Comparison of ENCODE assay signal across 1 cellular context in the genomic region with DNA sequence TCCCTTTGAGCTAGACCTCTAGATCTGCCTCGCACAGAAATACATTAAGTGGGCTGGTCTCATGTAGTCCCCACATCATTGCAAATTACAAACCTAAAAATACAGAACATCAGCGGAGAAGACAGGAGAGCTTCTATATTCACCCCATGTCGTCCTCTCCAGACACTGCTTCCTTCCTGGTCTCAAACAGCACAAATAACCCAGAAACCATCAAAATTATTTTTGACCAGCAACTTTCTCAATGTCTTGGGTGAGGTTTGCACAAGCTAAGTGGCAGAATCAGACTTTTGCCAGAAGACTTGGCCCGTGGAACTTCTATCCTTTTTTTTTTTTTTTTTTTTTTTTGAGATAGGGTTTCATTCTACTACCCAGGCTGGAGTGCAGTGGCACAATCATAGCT.
TF ChIP-seq lines count a peak whose summit lies in the region.

No MANE protein-coding gene starts in this region.

TF ChIP-seq in GM12878, 131 proteins besides CTCF, POLR2A, EP300 and RAD21 (continued from another document):
- TF ChIP-seq, protein P1, sequence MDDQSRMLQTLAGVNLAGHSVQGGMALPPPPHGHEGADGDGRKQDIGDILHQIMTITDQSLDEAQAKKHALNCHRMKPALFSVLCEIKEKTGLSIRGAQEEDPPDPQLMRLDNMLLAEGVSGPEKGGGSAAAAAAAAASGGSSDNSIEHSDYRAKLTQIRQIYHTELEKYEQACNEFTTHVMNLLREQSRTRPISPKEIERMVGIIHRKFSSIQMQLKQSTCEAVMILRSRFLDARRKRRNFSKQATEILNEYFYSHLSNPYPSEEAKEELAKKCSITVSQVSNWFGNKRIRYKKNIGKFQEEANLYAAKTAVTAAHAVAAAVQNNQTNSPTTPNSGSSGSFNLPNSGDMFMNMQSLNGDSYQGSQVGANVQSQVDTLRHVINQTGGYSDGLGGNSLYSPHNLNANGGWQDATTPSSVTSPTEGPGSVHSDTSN (IDR thresholded peaks at IDR 0.05; ENCODE audit: insufficient replicate concordance, low read depth, low read length) = no peak
- no peak for TF ChIP-seq ATF7 (IDR thresholded peaks at IDR 0.05; ENCODE audit: low read depth)
TF ChIP-seq in GM12878: peak in this region for 0.
